Comparison of ENCODE assay signal across 9 cellular contexts in genomic region chr2:191166111-191166755, GRCh38. TPM values are rescaled to one million over a fixed set of nuclear protein-coding genes. Genes with fewer than 3 reads are reported as not detected.
DNase-seq lines count a peak whose midpoint lies in the region; ATAC-seq and TF ChIP-seq lines count a peak whose summit lies in the region.
"Had no signal": no experiment of that assay in that cellular context is flagged by ENCODE, and none has a peak within 500 bp of the region (broad histone marks: within the 10 kb centered on the region; RNA-seq: fewer than 3 reads in every experiment).

No MANE protein-coding gene starts in this region.

- H2AK5ac ChIP-seq in trophoblast cell (ENCODE audit: low read length): no peak overlapping the region

- H3K36me3 ChIP-seq in PC-3 (ENCODE audit: low read depth, low read length): no peaks in the 10 kb centered on the region
- no peaks in the 10 kb centered on the region for H3K36me3 ChIP-seq in trophoblast cell (ENCODE audit: control insufficient read depth in 1 of 2, insufficient read depth in 2 of 2, low read length in 2 of 2)

- POLR2A ChIA-PET in PC-3 (lab: Charles Lee; ENCODE audit: unreplicated experiment): no interaction called here

- no peaks in the 10 kb centered on the region for H3K79me1 ChIP-seq in trophoblast cell (ENCODE audit: low read length)

- no peak for TF ChIP-seq CTCF in PC-3 (conservative IDR thresholded peaks at IDR 0.05; ENCODE audit: low read depth, low read length)
- no peak for TF ChIP-seq CTCF in fibroblast of the aortic adventitia (IDR thresholded peaks at IDR 0.05; ENCODE audit: insufficient read depth, low read length)

- BruUV-seq in PC-3 (replicated peaks; lab: Mats Ljungman, UMichigan): no TSS peak

- no peak overlapping the region for H4K91ac ChIP-seq in trophoblast cell (ENCODE audit: low read depth, low read length)

- H3K4me2 ChIP-seq in PC-3 (ENCODE audit: low read length) (peak overlapping the region; percentile 67), trophoblast cell (ENCODE audit: low read length) (no peak overlapping the region)

- H3K9ac ChIP-seq in PC-3 (ENCODE audit: low read length) (no peak overlapping the region), trophoblast cell (ENCODE audit: low read length) (peak overlapping the region; percentile 10)

- CTCF ChIA-PET in PC-3 (lab: Charles Lee): interaction anchor here (0.5 to 1.3 kb wide), 5 partner anchors 49 to 356 kb away, joined by 3 to 5 read pairs (median 5); no protein-coding TSS in a partner anchor

- no peaks in the 10 kb centered on the region for H3K9me2 ChIP-seq in PC-3 (replicated peaks; ENCODE audit: low read length)

- H3K4me1 ChIP-seq in PC-3 (ENCODE audit: insufficient read depth, low read length) (peaks cover 61% of the 10 kb centered on the region), trophoblast cell (ENCODE audit: control insufficient read depth in 1 of 2, insufficient read depth in 2 of 2, low read length in 2 of 2) (no peaks in the 10 kb centered on the region)

- ATAC-seq in PC-3: peak; percentile 79
- no peak for ATAC-seq in GM21576 (IDR thresholded peaks at IDR 0.05; ENCODE audit: unreplicated experiment)
- no peak for ATAC-seq in GM18505 (IDR thresholded peaks at IDR 0.05; ENCODE audit: unreplicated experiment)
- no peak for ATAC-seq in HG02973 (IDR thresholded peaks at IDR 0.05; ENCODE audit: unreplicated experiment)
- ATAC-seq in GM18868 (IDR thresholded peaks at IDR 0.05; ENCODE audit: unreplicated experiment): no peak

- no peak overlapping the region for H3K14ac ChIP-seq in trophoblast cell (ENCODE audit: low read length)

- H3K9me3 ChIP-seq in PC-3 (ENCODE audit: low read length) (no peaks in the 10 kb centered on the region), trophoblast cell (ENCODE audit: insufficient read depth, low read depth, low read length) (no peaks in the 10 kb centered on the region)

- DNase-seq in HCEC 1CT (peak; percentile 64), PC-3 (peak; percentile 89), fibroblast of the aortic adventitia (ENCODE audit: low read depth) (peak; percentile 77), trophoblast cell (no peak)
- DNase-seq: activated naive CD8-positive, alpha-beta T cell treated with anti-CD3 and anti-CD28 coated beads, Interleukin-2, amount 10 ng/mL, durations not matched to agents 7 days and 5 days had no signal

- H2AFZ ChIP-seq in PC-3 (ENCODE audit: low read length): no peak overlapping the region
- H2AFZ ChIP-seq in trophoblast cell (ENCODE audit: insufficient read depth, low read length, poor library complexity): no peak overlapping the region

- no peaks in the 10 kb centered on the region for H3K27me3 ChIP-seq in PC-3 (ENCODE audit: low read length)
- H3K27me3 ChIP-seq in trophoblast cell (ENCODE audit: insufficient read depth, low read length): no peaks in the 10 kb centered on the region

- H4K20me1 ChIP-seq in PC-3 (ENCODE audit: low read length): no peaks in the 10 kb centered on the region

- H4K12ac ChIP-seq in trophoblast cell (ENCODE audit: low read depth, low read length): no peak overlapping the region

- no CpG with 5 or more reads among the region's 4 CpGs for WGBS in trophoblast cell (ENCODE audit: extremely low coverage, insufficient coverage, insufficient read length)

- H3K18ac ChIP-seq in trophoblast cell (ENCODE audit: low read length): no peak overlapping the region

- H3K4me3 ChIP-seq in PC-3 (ENCODE audit: low read length) (no peak overlapping the region), fibroblast of the aortic adventitia (ENCODE audit: low read depth, low read length) (no peak overlapping the region), trophoblast cell (ENCODE audit: low read depth, low read length) (no peak overlapping the region)

- intact Hi-C loops in PC-3 (cut with micrococcal nuclease): loop anchor here (1.0 to 5.0 kb wide), 3 partner anchors 53 to 216 kb away; no protein-coding TSS in a partner anchor

- peaks cover 19% of the 10 kb centered on the region for H3F3A ChIP-seq in PC-3 (ENCODE audit: low read length, unreplicated experiment)

- H3K4ac ChIP-seq in trophoblast cell (ENCODE audit: low read depth, low read length): no peak overlapping the region

- TF ChIP-seq POLR2A in GM18505 (IDR thresholded peaks at IDR 0.05; ENCODE audit: borderline replicate concordance, extremely low read depth, insufficient read depth, insufficient read length): no peak

- no peak overlapping the region for H3K23ac ChIP-seq in trophoblast cell (ENCODE audit: low read length)

- H2BK120ac ChIP-seq in trophoblast cell (ENCODE audit: insufficient read depth, low read length, poor library complexity): no peak overlapping the region

- no peak overlapping the region for H4K8ac ChIP-seq in trophoblast cell (ENCODE audit: low read depth, low read length)

- H3K27ac ChIP-seq in PC-3 (ENCODE audit: low read length) (peak overlapping the region; percentile 90), trophoblast cell (ENCODE audit: low read depth, low read length) (no peak overlapping the region)

- no peak overlapping the region for H2BK5ac ChIP-seq in trophoblast cell (ENCODE audit: low read depth, low read length, poor library complexity)

- H3K79me2 ChIP-seq in PC-3 (ENCODE audit: low read length) (no peaks in the 10 kb centered on the region), trophoblast cell (ENCODE audit: control insufficient read depth, insufficient read depth, low read length, poor library complexity) (no peaks in the 10 kb centered on the region)

- no peak overlapping the region for H2BK12ac ChIP-seq in trophoblast cell (ENCODE audit: low read length)

RNA-seq across cellular contexts. Expression of gene STAT4, which starts 15.4 kb away (rescaled TPM):
- total RNA-seq in PC-3 (2014; rRNA removed) (1.6 and 2.2 TPM in 2 replicates), fibroblast of the aortic adventitia (ENCODE audit: low replicate concordance) (0.54 and 0.98 TPM in 2 replicates)
- 0.21 and 0.35 TPM in 2 replicates for polyA plus RNA-seq in trophoblast cell (2013)

Comparison
In these comparisons a context has a peak if more than half of its experiments do, and no peak if none do; other contexts are left out.
1. DNase-seq: peak in HCEC 1CT (single experiment), PC-3 (single experiment) and fibroblast of the aortic adventitia (single experiment); none in trophoblast cell (0 of 2).